Comparison of ENCODE assay signal across 8 cellular contexts in the genomic region with DNA sequence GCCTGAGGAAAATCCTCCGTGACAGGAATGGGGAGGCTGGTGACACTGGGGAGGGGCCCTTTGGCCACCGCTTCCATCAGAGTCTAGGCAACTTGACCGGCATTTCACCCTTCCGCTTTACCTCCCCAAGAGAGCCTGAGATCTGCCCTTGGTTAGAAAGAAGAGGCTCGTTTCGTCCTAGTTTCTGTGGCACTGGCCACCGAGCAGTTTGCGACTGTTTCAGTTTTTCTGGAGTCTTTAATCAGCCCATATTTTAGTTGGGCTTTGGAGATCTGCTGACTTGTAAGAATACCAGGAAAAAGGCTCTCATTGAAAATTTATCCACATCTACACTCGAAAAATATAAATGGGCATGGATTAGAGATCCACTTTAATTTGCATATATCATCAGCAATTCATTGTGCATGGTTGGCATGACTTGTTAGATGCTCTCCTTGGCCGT. TPM values are rescaled to one million over a fixed set of nuclear protein-coding genes. Genes with fewer than 3 reads are reported as not detected.
DNase-seq lines count a peak whose midpoint lies in the region; ATAC-seq and TF ChIP-seq lines count a peak whose summit lies in the region.

No MANE protein-coding gene starts in this region.

- 11% methylated on average over 9 to 10 of the region's 10 CpGs for WGBS in ectodermal cell, 2 experiments

- H3K27me3 ChIP-seq in ectodermal cell (ENCODE audit: control insufficient read depth, insufficient read depth, low read length, poor library complexity, severe bottlenecking): peaks cover 36% of the 10 kb centered on the region

- no peaks in the 10 kb centered on the region for H3K9me3 ChIP-seq in ectodermal cell (ENCODE audit: control insufficient read depth, low read length)

- peak overlapping the region; percentile 66 for H3K4me3 ChIP-seq in ectodermal cell (ENCODE audit: insufficient read depth, low read depth, low read length)

- H3K36me3 Mint-ChIP-seq in CD14-positive monocyte (no peaks in the 10 kb centered on the region), nephron progenitor cell (ENCODE audit: low read depth) (no peaks in the 10 kb centered on the region)

- peaks cover 9% of the 10 kb centered on the region for H3K4me1 ChIP-seq in ectodermal cell (ENCODE audit: control insufficient read depth, insufficient read depth, low read length)

- TF ChIP-seq CTCF in CD14-positive monocyte (IDR thresholded peaks at IDR 0.05) (no peak), nephron progenitor cell (IDR thresholded peaks at IDR 0.05) (no peak)

- H3K27ac Mint-ChIP-seq in CD14-positive monocyte: no peak overlapping the region
- no peak overlapping the region for H3K27ac Mint-ChIP-seq in nephron progenitor cell

- H3K4me3 Mint-ChIP-seq in CD14-positive monocyte: peak overlapping the region; percentile 54 to 84
- peak overlapping the region; percentile 89 for H3K4me3 Mint-ChIP-seq in nephron progenitor cell

- no peaks in the 10 kb centered on the region for H3K36me3 ChIP-seq in ectodermal cell (ENCODE audit: control insufficient read depth, insufficient read depth, low read length)

- intact Hi-C loops in CD14-positive monocyte (cut with micrococcal nuclease): no loop called here

- H3K27me3 Mint-ChIP-seq in CD14-positive monocyte (ENCODE audit: low read depth in 3 of 3) (peaks cover 45 to 52% (median 50%) of the 10 kb centered on the region in 3 donors), nephron progenitor cell (ENCODE audit: low read depth, poor library complexity) (peaks cover 61% of the 10 kb centered on the region)

- DNase-seq in CD14-positive monocyte (ENCODE audit: low spot score) (no peak), NCI-H748 treated with DMSO at 0.1 percent for 48 hours (lab: John Stamatoyannopoulos, UW) (peak; percentile 36), nephron progenitor cell (no peak), putamen (ENCODE audit: low spot score) (no peak), iPS-NIHi11 (ENCODE audit: low spot score) (no peak), amniotic stem cell (lab: John Stamatoyannopoulos, UW) (no peak)

- no peak overlapping the region for H3K27ac ChIP-seq in ectodermal cell (ENCODE audit: insufficient read depth, low read depth, low read length, poor library complexity, severe bottlenecking)

- H3K4me1 Mint-ChIP-seq in CD14-positive monocyte: peaks cover 7% of the 10 kb centered on the region
- H3K4me1 Mint-ChIP-seq in nephron progenitor cell: peaks cover 18% of the 10 kb centered on the region

- H3K9me3 Mint-ChIP-seq in CD14-positive monocyte (peaks cover 0 to 21% (median 5%) of the 10 kb centered on the region in 7 donors), nephron progenitor cell (no peaks in the 10 kb centered on the region)

- peak; percentile 51 for ATAC-seq in GM21576 (IDR thresholded peaks at IDR 0.05; ENCODE audit: unreplicated experiment)

RNA-seq across cellular contexts. Expression of gene ANKS1B, which starts 0.4 kb away (rescaled TPM):
- polyA plus RNA-seq in CD14-positive monocyte: not detected
- 3.5 TPM for polyA plus RNA-seq in ectodermal cell (2013, experiment 1 of 4)
- 3.1 TPM for polyA plus RNA-seq in ectodermal cell (2013, experiment 2 of 4)
- 3.3 TPM for polyA plus RNA-seq in ectodermal cell (2013, experiment 3 of 4)
- 2.4 TPM for polyA plus RNA-seq in ectodermal cell (2013, experiment 4 of 4)
